Comparison of ENCODE assay signal across 18 cellular contexts in genomic region chr2:210157546-210157945, GRCh38. TPM values are rescaled to one million over a fixed set of nuclear protein-coding genes. Genes with fewer than 3 reads are reported as not detected.
DNase-seq lines count a peak whose midpoint lies in the region; ATAC-seq and FAIRE-seq lines count a peak whose summit lies in the region.
"Had no signal": no experiment of that assay in that cellular context is flagged by ENCODE, and none has a peak within 500 bp of the region (broad histone marks: within the 10 kb centered on the region; RNA-seq: fewer than 3 reads in every experiment).

No MANE protein-coding gene starts in this region.

- H3K4me3 Mint-ChIP-seq in activated naive CD8-positive, alpha-beta T cell treated with anti-CD3 and anti-CD28 coated beads for 36 hours = no peak overlapping the region
- H3K4me3 Mint-ChIP-seq: CD14-positive monocyte; CD4-positive, alpha-beta memory T cell; H9 had no signal

- peaks cover 9% of the 10 kb centered on the region for H3K4me1 Mint-ChIP-seq in activated naive CD8-positive, alpha-beta T cell treated with anti-CD3 and anti-CD28 coated beads for 36 hours

- H3K36me3 Mint-ChIP-seq in activated naive CD8-positive, alpha-beta T cell treated with anti-CD3 and anti-CD28 coated beads for 36 hours = peaks cover 23% of the 10 kb centered on the region

- peak; percentile 88 for FAIRE-seq in RCC 7860 (lab: Jason Lieb, UNC)
- FAIRE-seq: A549, GM12891, GM18507, H1 had no signal

- H3K27ac Mint-ChIP-seq in activated naive CD8-positive, alpha-beta T cell treated with anti-CD3 and anti-CD28 coated beads for 36 hours = no peak overlapping the region
- H3K27ac Mint-ChIP-seq: CD14-positive monocyte; CD4-positive, alpha-beta memory T cell had no signal

- H3K27me3 Mint-ChIP-seq in activated naive CD8-positive, alpha-beta T cell treated with anti-CD3 and anti-CD28 coated beads for 36 hours = no peaks in the 10 kb centered on the region
- H3K27me3 Mint-ChIP-seq: CD4-positive, alpha-beta memory T cell had no signal

- H3K9me3 Mint-ChIP-seq in activated naive CD8-positive, alpha-beta T cell treated with anti-CD3 and anti-CD28 coated beads for 36 hours = no peaks in the 10 kb centered on the region
- H3K9me3 Mint-ChIP-seq: CD4-positive, alpha-beta memory T cell; H9 had no signal

- DNase-seq in NCI-H82 (lab: John Stamatoyannopoulos, UW) (peak; percentile 15), NCI-H82 treated with DMSO at 0.1 percent for 48 hours (lab: John Stamatoyannopoulos, UW; ENCODE audit: unreplicated experiment) (no peak), RCC 7860 (ENCODE audit: low spot score) (peak; percentile 52), glomerular visceral epithelial cell (ENCODE audit: extremely low spot score) (peak; percentile 30), renal cortical epithelial cell (ENCODE audit: low read depth) (peak; percentile 43), NCI-H2227 (lab: John Stamatoyannopoulos, UW; ENCODE audit: unreplicated experiment) (no peak)
- DNase-seq in activated naive CD8-positive, alpha-beta T cell treated with anti-CD3 and anti-CD28 coated beads for 36 hours = no peak
- DNase-seq: Calu3; CD4-positive, alpha-beta memory T cell; DMS79 treated with DMSO at 0.1 percent for 48 hours; GF-D8; H9 had no signal

- no peak for ATAC-seq in HG03159 (IDR thresholded peaks at IDR 0.05; ENCODE audit: unreplicated experiment)
- ATAC-seq: A549 had no signal

RNA-seq across cellular contexts. Expression of gene KANSL1L, which starts 13.7 kb away (rescaled TPM):
- 22.4 and 67.1 TPM in 2 replicates for total RNA-seq in renal cortical epithelial cell
- 1 to 10 TPM; 2.6 to 3.7 TPM for total RNA-seq in activated naive CD8-positive, alpha-beta T cell treated with anti-CD3 and anti-CD28 coated beads for 36 hours

Comparison
In these comparisons a context has a peak if more than half of its experiments do, and no peak if none do; other contexts are left out.
1. DNase-seq: peak in NCI-H82 (single experiment), RCC 7860 (single experiment), glomerular visceral epithelial cell (single experiment) and renal cortical epithelial cell (single experiment); none in NCI-H82 treated with DMSO at 0.1 percent for 48 hours (single experiment), NCI-H2227 (single experiment) and activated naive CD8-positive, alpha-beta T cell treated with anti-CD3 and anti-CD28 coated beads for 36 hours (single experiment).